1 cellular context compared by ENCODE assay signal in the genomic region with DNA sequence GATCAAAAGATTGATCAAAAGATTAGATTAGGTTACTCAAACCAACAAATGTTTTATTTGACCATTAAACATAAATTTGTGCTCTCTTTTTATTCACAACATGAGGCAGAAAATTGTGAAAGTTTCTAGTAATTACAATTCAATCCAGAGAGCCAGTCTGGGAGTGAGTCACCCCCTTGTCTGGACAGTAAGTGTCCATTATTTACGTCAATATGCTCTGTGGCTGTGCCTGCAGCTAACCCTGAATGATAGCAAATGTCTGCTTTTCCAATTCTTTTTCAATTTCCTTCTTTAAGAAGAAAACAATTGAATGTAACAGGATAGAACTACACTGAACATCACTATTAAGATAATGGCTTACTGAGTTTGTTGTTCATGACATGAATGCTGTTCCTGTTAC.
A peak's percentile ranks its signal among the peaks of the same experiment; 100 is the strongest.
TF ChIP-seq lines count a peak whose summit lies in the region.

No MANE protein-coding gene starts in this region.

TF ChIP-seq in SK-N-SH, 30 proteins besides CTCF, POLR2A, EP300 and RAD21 (continued from another document):
- TF ChIP-seq, protein P1, sequence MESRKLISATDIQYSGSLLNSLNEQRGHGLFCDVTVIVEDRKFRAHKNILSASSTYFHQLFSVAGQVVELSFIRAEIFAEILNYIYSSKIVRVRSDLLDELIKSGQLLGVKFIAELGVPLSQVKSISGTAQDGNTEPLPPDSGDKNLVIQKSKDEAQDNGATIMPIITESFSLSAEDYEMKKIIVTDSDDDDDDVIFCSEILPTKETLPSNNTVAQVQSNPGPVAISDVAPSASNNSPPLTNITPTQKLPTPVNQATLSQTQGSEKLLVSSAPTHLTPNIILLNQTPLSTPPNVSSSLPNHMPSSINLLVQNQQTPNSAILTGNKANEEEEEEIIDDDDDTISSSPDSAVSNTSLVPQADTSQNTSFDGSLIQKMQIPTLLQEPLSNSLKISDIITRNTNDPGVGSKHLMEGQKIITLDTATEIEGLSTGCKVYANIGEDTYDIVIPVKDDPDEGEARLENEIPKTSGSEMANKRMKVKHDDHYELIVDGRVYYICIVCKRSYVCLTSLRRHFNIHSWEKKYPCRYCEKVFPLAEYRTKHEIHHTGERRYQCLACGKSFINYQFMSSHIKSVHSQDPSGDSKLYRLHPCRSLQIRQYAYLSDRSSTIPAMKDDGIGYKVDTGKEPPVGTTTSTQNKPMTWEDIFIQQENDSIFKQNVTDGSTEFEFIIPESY (IDR thresholded peaks at IDR 0.05; ENCODE audit: borderline replicate concordance, low read depth): no peak
- peak; percentile 85 for TF ChIP-seq FOSL2 (IDR thresholded peaks at IDR 0.05; ENCODE audit: borderline replicate concordance, low read depth)
- TF ChIP-seq, protein P2, sequence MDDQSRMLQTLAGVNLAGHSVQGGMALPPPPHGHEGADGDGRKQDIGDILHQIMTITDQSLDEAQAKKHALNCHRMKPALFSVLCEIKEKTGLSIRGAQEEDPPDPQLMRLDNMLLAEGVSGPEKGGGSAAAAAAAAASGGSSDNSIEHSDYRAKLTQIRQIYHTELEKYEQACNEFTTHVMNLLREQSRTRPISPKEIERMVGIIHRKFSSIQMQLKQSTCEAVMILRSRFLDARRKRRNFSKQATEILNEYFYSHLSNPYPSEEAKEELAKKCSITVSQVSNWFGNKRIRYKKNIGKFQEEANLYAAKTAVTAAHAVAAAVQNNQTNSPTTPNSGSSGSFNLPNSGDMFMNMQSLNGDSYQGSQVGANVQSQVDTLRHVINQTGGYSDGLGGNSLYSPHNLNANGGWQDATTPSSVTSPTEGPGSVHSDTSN (IDR thresholded peaks at IDR 0.05): peak; percentile 90
